Comparison of ENCODE assay signal across 13 cellular contexts in the genomic region with DNA sequence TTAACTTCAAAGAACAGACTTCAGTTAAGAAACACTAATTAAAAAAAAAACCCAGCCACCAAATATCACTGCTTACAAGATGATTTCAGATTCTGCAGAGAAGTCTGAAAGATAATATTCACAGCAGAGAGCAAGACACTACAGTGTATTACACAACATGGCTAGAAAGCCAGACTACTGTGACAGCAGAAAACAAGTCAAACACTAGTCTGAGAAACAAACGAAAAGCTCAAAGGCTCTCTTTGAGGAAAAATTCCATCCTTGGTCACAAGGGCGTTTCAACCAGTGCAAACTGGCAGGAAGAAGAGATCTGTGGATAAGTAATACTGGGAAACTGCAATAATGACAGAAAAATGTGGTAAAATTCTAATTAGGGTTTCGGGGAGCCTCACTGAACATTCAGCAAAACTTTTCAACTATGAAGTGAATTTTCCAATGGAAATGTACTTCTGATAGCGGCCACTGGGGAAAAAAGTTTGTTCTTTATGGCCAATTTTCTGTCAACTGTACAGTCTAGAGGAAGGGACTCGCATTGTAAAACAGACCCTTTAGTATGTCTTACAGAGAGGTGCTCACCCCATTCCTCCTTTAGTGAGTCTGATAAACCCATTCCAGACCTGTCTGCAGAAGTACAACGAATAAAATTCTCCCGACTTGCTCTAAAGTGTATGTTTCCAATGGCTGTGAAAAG. TPM values are rescaled to one million over a fixed set of nuclear protein-coding genes. Genes with fewer than 3 reads are reported as not detected.
DNase-seq lines count a peak whose midpoint lies in the region; ATAC-seq and TF ChIP-seq lines count a peak whose summit lies in the region.
"Had no signal": no experiment of that assay in that cellular context is flagged by ENCODE, and none has a peak within 500 bp of the region (broad histone marks: within the 10 kb centered on the region; RNA-seq: fewer than 3 reads in every experiment).

No MANE protein-coding gene starts in this region.

- H3K9me3 ChIP-seq in SK-N-SH, result no peaks in the 10 kb centered on the region
- H3K9me3 ChIP-seq in left ventricle myocardium inferior (replicated peaks), result no peaks in the 10 kb centered on the region
- no peaks in the 10 kb centered on the region for H3K9me3 ChIP-seq in gastroesophageal sphincter

- H3K4me2 ChIP-seq in SK-N-SH, result no peak overlapping the region

- TF ChIP-seq RAD21 in SK-N-SH (IDR thresholded peaks at IDR 0.05; ENCODE audit: low read length), result no peak

- H3K36me3 ChIP-seq in SK-N-SH (replicated peaks in 1 of 2; ENCODE audit: control insufficient read depth in 1 of 2, insufficient read depth in 2 of 2, low read length in 1 of 2) (peaks cover 13 to 19% of the 10 kb centered on the region in 2 experiments), left ventricle myocardium inferior (peaks cover 15% of the 10 kb centered on the region), gastroesophageal sphincter (peaks cover 0 to 44% of the 10 kb centered on the region in 2 donors)

- H3K79me2 ChIP-seq in SK-N-SH (ENCODE audit: insufficient read depth), result no peaks in the 10 kb centered on the region

- H3K4me1 ChIP-seq in SK-N-SH (ENCODE audit: control insufficient read depth in 1 of 2, insufficient read depth in 2 of 2, low read depth in 1 of 2, low read length in 1 of 2) (no peaks in the 10 kb centered on the region), left ventricle myocardium inferior (peaks cover 27% of the 10 kb centered on the region), gastroesophageal sphincter (peaks cover 0 to 5% (median 0%) of the 10 kb centered on the region in 3 donors)

- peak overlapping the region; percentile 23 for H3K27ac Mint-ChIP-seq in activated naive CD8-positive, alpha-beta T cell treated with anti-CD3 and anti-CD28 coated beads, Interleukin-2, amount 50 U/mL, for 24 hours
- H3K27ac Mint-ChIP-seq: activated naive CD8-positive, alpha-beta T cell treated with anti-CD3 and anti-CD28 coated beads, Interleukin-2, amount 10 ng/mL, durations not matched to agents 7 days and 5 days had no signal

- H2AFZ ChIP-seq in SK-N-SH (ENCODE audit: low read depth), result no peak overlapping the region

- peaks cover 4% of the 10 kb centered on the region for H3K36me3 Mint-ChIP-seq in activated naive CD8-positive, alpha-beta T cell treated with anti-CD3 and anti-CD28 coated beads, Interleukin-2, amount 50 U/mL, for 24 hours (ENCODE audit: low read depth)

- H3K4me3 Mint-ChIP-seq in activated naive CD8-positive, alpha-beta T cell treated with anti-CD3 and anti-CD28 coated beads, Interleukin-2, amount 50 U/mL, for 24 hours, result no peak overlapping the region
- H3K4me3 Mint-ChIP-seq: activated naive CD8-positive, alpha-beta T cell treated with anti-CD3 and anti-CD28 coated beads, Interleukin-2, amount 10 ng/mL, durations not matched to agents 7 days and 5 days had no signal

- H3K4me3 ChIP-seq in SK-N-SH (ENCODE audit: low read depth in 2 of 2, low read length in 1 of 2) (no peak overlapping the region), left ventricle myocardium inferior (no peak overlapping the region), retinal pigment epithelial cell (ENCODE audit: low read length) (no peak overlapping the region), gastroesophageal sphincter (no peak overlapping the region)

- H3K27me3 Mint-ChIP-seq in activated naive CD8-positive, alpha-beta T cell treated with anti-CD3 and anti-CD28 coated beads, Interleukin-2, amount 50 U/mL, for 24 hours, result no peaks in the 10 kb centered on the region
- H3K27me3 Mint-ChIP-seq: activated naive CD8-positive, alpha-beta T cell treated with anti-CD3 and anti-CD28 coated beads, Interleukin-2, amount 10 ng/mL, durations not matched to agents 7 days and 5 days had no signal

- no peaks in the 10 kb centered on the region for H3F3A ChIP-seq in SK-N-SH (replicated peaks; ENCODE audit: insufficient read depth)

- intact Hi-C loops in left ventricle myocardium inferior (cut with micrococcal nuclease), result no loop called here

- ATAC-seq in SK-N-SH treated with all-trans-retinoic acid at 6 μM for 48 hours (no peak), gastroesophageal sphincter (no peak)
- ATAC-seq in activated naive CD8-positive, alpha-beta T cell treated with anti-CD3 and anti-CD28 coated beads, Interleukin-2, amount 50 U/mL, for 24 hours, result no peak

- TF ChIP-seq EP300 in SK-N-SH (IDR thresholded peaks at IDR 0.05; ENCODE audit: borderline replicate concordance in 1 of 2, low read depth in 1 of 2, low read length in 1 of 2) (no peak), gastroesophageal sphincter (IDR thresholded peaks at IDR 0.05) (no peak)

- no peak overlapping the region for H3K9ac ChIP-seq in SK-N-SH

- CTCF ChIA-PET in SK-N-SH (lab: Yijun Ruan, JAX), result interaction anchor here (0.6 to 1.4 kb wide), 5 partner anchors 12 to 130 kb away, joined by 3 to 4 read pairs (median 3); no protein-coding TSS in a partner anchor

- no peaks in the 10 kb centered on the region for H3K9me3 Mint-ChIP-seq in activated naive CD8-positive, alpha-beta T cell treated with anti-CD3 and anti-CD28 coated beads, Interleukin-2, amount 50 U/mL, for 24 hours
- H3K9me3 Mint-ChIP-seq: activated naive CD8-positive, alpha-beta T cell treated with anti-CD3 and anti-CD28 coated beads, Interleukin-2, amount 10 ng/mL, durations not matched to agents 7 days and 5 days had no signal

- peaks cover 26% of the 10 kb centered on the region for H3K4me1 Mint-ChIP-seq in activated naive CD8-positive, alpha-beta T cell treated with anti-CD3 and anti-CD28 coated beads, Interleukin-2, amount 50 U/mL, for 24 hours

- no peaks in the 10 kb centered on the region for H4K20me1 ChIP-seq in SK-N-SH (ENCODE audit: insufficient read depth)

- 95% methylated on average over 7 of the region's 7 CpGs for WGBS in SK-N-SH (ENCODE audit: low lambda C conversion rate)
- 80 to 84% methylated on average over 7 of the region's 7 CpGs for WGBS in gastroesophageal sphincter (ENCODE audit: low coverage in 1 of 2), 2 donors

- no peaks in the 10 kb centered on the region for H3K9me2 ChIP-seq in SK-N-SH

- TF ChIP-seq POLR2A in gastroesophageal sphincter (IDR thresholded peaks at IDR 0.05), result no peak

- H3K27me3 ChIP-seq in SK-N-SH (ENCODE audit: insufficient read depth) (no peaks in the 10 kb centered on the region), left ventricle myocardium inferior (ENCODE audit: low read depth) (no peaks in the 10 kb centered on the region), gastroesophageal sphincter (no peaks in the 10 kb centered on the region)

- POLR2A ChIA-PET in SK-N-SH (lab: Yijun Ruan, JAX), result no interaction called here

- H3K27ac ChIP-seq in SK-N-SH (ENCODE audit: low read depth in 2 of 2, low read length in 1 of 2) (no peak overlapping the region), left ventricle myocardium inferior (replicated peaks) (peak overlapping the region; percentile 20), gastroesophageal sphincter (no peak overlapping the region)
- H3K27ac ChIP-seq: 22Rv1 had no signal

- DNase-seq in SK-N-SH (no peak), left ventricle myocardium inferior (no peak), retinal pigment epithelial cell (ENCODE audit: low read depth) (peak; percentile 58), NCI-H187 (lab: John Stamatoyannopoulos, UW) (no peak), NCI-H446 (lab: John Stamatoyannopoulos, UW) (no peak)
- no peak for DNase-seq in activated naive CD8-positive, alpha-beta T cell treated with anti-CD3 and anti-CD28 coated beads, Interleukin-2, amount 50 U/mL, for 24 hours
- DNase-seq: activated CD4-positive, alpha-beta T cell treated with anti-CD3 and anti-CD28 coated beads, Interleukin-2, amount 50 U/mL, for 1 hour; activated naive CD8-positive, alpha-beta T cell treated with anti-CD3 and anti-CD28 coated beads, Interleukin-2, amount 10 ng/mL, durations not matched to agents 7 days and 5 days; Calu3; retina had no signal

- TF ChIP-seq CTCF in SK-N-SH (IDR thresholded peaks at IDR 0.05) (peak; percentile 31; the same call in 1 of the 2 replicates), left ventricle myocardium inferior (IDR thresholded peaks at IDR 0.05; ENCODE audit: borderline replicate concordance) (peak; percentile 21), retinal pigment epithelial cell (conservative IDR thresholded peaks at IDR 0.05; ENCODE audit: low read depth, low read length) (peak; percentile 38), gastroesophageal sphincter (IDR thresholded peaks at IDR 0.05) (no peak)

TF ChIP-seq in SK-N-SH, 30 proteins besides CTCF, POLR2A, EP300 and RAD21 (continues in another document):
- TF ChIP-seq TAF1 (IDR thresholded peaks at IDR 0.05; ENCODE audit: borderline replicate concordance, low read depth, low read length), result no peak
- TF ChIP-seq, protein P1, sequence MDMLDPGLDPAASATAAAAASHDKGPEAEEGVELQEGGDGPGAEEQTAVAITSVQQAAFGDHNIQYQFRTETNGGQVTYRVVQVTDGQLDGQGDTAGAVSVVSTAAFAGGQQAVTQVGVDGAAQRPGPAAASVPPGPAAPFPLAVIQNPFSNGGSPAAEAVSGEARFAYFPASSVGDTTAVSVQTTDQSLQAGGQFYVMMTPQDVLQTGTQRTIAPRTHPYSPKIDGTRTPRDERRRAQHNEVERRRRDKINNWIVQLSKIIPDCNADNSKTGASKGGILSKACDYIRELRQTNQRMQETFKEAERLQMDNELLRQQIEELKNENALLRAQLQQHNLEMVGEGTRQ (IDR thresholded peaks at IDR 0.05; ENCODE audit: borderline replicate concordance, low read depth, low read length), result no peak
- no peak for TF ChIP-seq FOSL2 (IDR thresholded peaks at IDR 0.05; ENCODE audit: borderline replicate concordance, low read depth)
- no peak for TF ChIP-seq NFIC (IDR thresholded peaks at IDR 0.05; ENCODE audit: borderline replicate concordance)

TF ChIP-seq in SK-N-SH treated with all-trans-retinoic acid at 6 μM for 48 hours, 23 proteins besides CTCF, POLR2A, EP300 and RAD21 (continues in another document):
- TF ChIP-seq PPARA (CRISPR knock-in tag; IDR thresholded peaks at IDR 0.05; ENCODE audit: borderline replicate concordance) (no peak), OSR1 (CRISPR knock-in tag; IDR thresholded peaks at IDR 0.05) (no peak), ZNF70 (CRISPR knock-in tag; IDR thresholded peaks at IDR 0.05) (no peak), BACH2 (CRISPR knock-in tag; IDR thresholded peaks at IDR 0.05; ENCODE audit: borderline replicate concordance) (no peak)

RNA-seq across cellular contexts. Expression of a gene that starts 50.4 kb away (rescaled TPM):
- polyA plus RNA-seq in SK-N-SH (2012; rRNA removed), result 4.5 and 4.9 TPM in 2 replicates
- 1.3 and 2.9 TPM in 2 replicates for polyA plus RNA-seq in SK-N-SH (2012; cell fraction: cytosol; rRNA removed)
- 17.0 and 23.0 TPM in 2 replicates for polyA plus RNA-seq in SK-N-SH (2012; cell fraction: nucleus; rRNA removed)
- total RNA-seq in left ventricle myocardium inferior, result 93.8 TPM
- total RNA-seq in gastroesophageal sphincter, result 10 to 100 TPM; 30.5 to 55.1 (median 40.3) TPM

Comparison
In these comparisons a context has a peak if more than half of its experiments do, and no peak if none do; other contexts are left out.
1. CTCF ChIP-seq: peak in SK-N-SH (single experiment), left ventricle myocardium inferior (single experiment) and retinal pigment epithelial cell (single experiment); none in gastroesophageal sphincter (0 of 4).